ENCODE assay signal across 14 cellular contexts in genomic region chr7:30463400-30464145, GRCh38. TPM values are rescaled to one million over a fixed set of nuclear protein-coding genes. Genes with fewer than 3 reads are reported as not detected.
A peak's percentile ranks its signal among the peaks of the same experiment; 100 is the strongest.
DNase-seq lines count a peak whose midpoint lies in the region; ATAC-seq and TF ChIP-seq lines count a peak whose summit lies in the region.
"Had no signal": no experiment of that assay in that cellular context is flagged by ENCODE, and none has a peak within 500 bp of the region (broad histone marks: within the 10 kb centered on the region; RNA-seq: fewer than 3 reads in every experiment).

No MANE protein-coding gene starts in this region.

- DNase-seq in GM12864 (ENCODE audit: low read depth) (peak; percentile 18), glutamatergic neuron (no peak), DMS114 treated with DMSO at 0.1 percent for 48 hours (lab: John Stamatoyannopoulos, UW; ENCODE audit: unreplicated experiment) (no peak), NCI-H1105 (lab: John Stamatoyannopoulos, UW) (no peak)
- DNase-seq in activated T-cell treated with anti-CD3 and anti-CD28 coated beads, Interleukin-2, amount 50 U/mL, for 24 hours: no peak
- DNase-seq: activated naive CD4-positive, alpha-beta T cell treated with anti-CD3 and anti-CD28 coated beads for 36 hours; BE2C; effector CD8-positive, alpha-beta T cell; NCI-H1092 treated with DMSO at 0.1 percent for 48 hours; testis had no signal

- no peak for TF ChIP-seq CTCF in GM12864 (IDR thresholded peaks at IDR 0.05; ENCODE audit: low read depth, low read length, missing control alignments)
- no peak for TF ChIP-seq CTCF in glutamatergic neuron (IDR thresholded peaks at IDR 0.05; ENCODE audit: partially characterized antibody, unreplicated experiment)

- H3K27me3 Mint-ChIP-seq in glutamatergic neuron (ENCODE audit: unreplicated experiment): peaks cover 3% of the 10 kb centered on the region
- no peaks in the 10 kb centered on the region for H3K27me3 Mint-ChIP-seq in activated T-cell treated with anti-CD3 and anti-CD28 coated beads, Interleukin-2, amount 50 U/mL, for 24 hours

- H3K27ac Mint-ChIP-seq in glutamatergic neuron (ENCODE audit: unreplicated experiment): peak overlapping the region; percentile 48
- H3K27ac Mint-ChIP-seq in activated T-cell treated with anti-CD3 and anti-CD28 coated beads, Interleukin-2, amount 50 U/mL, for 24 hours: no peak overlapping the region
- H3K27ac Mint-ChIP-seq: activated naive CD4-positive, alpha-beta T cell treated with anti-CD3 and anti-CD28 coated beads for 36 hours; WTC11 had no signal

- H3K9me3 Mint-ChIP-seq in glutamatergic neuron (ENCODE audit: unreplicated experiment): peaks cover 4% of the 10 kb centered on the region
- H3K9me3 Mint-ChIP-seq in activated T-cell treated with anti-CD3 and anti-CD28 coated beads, Interleukin-2, amount 50 U/mL, for 24 hours: no peaks in the 10 kb centered on the region
- H3K9me3 Mint-ChIP-seq: activated naive CD4-positive, alpha-beta T cell treated with anti-CD3 and anti-CD28 coated beads for 36 hours; WTC11 had no signal

- ATAC-seq in GM19468 (IDR thresholded peaks at IDR 0.05; ENCODE audit: extremely low read depth, unreplicated experiment): peak; percentile 44
- ATAC-seq in HG03139 (IDR thresholded peaks at IDR 0.05; ENCODE audit: unreplicated experiment): peak; percentile 54
- no peak for ATAC-seq in HG03469 (IDR thresholded peaks at IDR 0.05; ENCODE audit: unreplicated experiment)
- ATAC-seq: WTC11 had no signal

- H3K4me1 Mint-ChIP-seq in glutamatergic neuron (ENCODE audit: low read depth, unreplicated experiment): peaks cover 35% of the 10 kb centered on the region
- H3K4me1 Mint-ChIP-seq in activated T-cell treated with anti-CD3 and anti-CD28 coated beads, Interleukin-2, amount 50 U/mL, for 24 hours (ENCODE audit: low read depth): peaks cover 21% of the 10 kb centered on the region

- peak overlapping the region; percentile 28 for H3K4me3 Mint-ChIP-seq in glutamatergic neuron (ENCODE audit: unreplicated experiment)
- no peak overlapping the region for H3K4me3 Mint-ChIP-seq in activated T-cell treated with anti-CD3 and anti-CD28 coated beads, Interleukin-2, amount 50 U/mL, for 24 hours
- H3K4me3 Mint-ChIP-seq: activated naive CD4-positive, alpha-beta T cell treated with anti-CD3 and anti-CD28 coated beads for 36 hours; WTC11 had no signal

- H3K36me3 Mint-ChIP-seq in glutamatergic neuron (ENCODE audit: unreplicated experiment): no peaks in the 10 kb centered on the region
- peaks cover 8% of the 10 kb centered on the region for H3K36me3 Mint-ChIP-seq in activated T-cell treated with anti-CD3 and anti-CD28 coated beads, Interleukin-2, amount 50 U/mL, for 24 hours (ENCODE audit: low read depth)
- H3K36me3 Mint-ChIP-seq: WTC11 had no signal

- no peak overlapping the region for H3K4me3 ChIP-seq in GM12864 (ENCODE audit: low read depth, low read length)
- H3K4me3 ChIP-seq: testis had no signal

RNA-seq across cellular contexts. Expression of gene NOD1, which starts 15.0 kb away (rescaled TPM):
- 9.3 TPM for total RNA-seq in glutamatergic neuron (ENCODE audit: unreplicated experiment)

RNA-seq across cellular contexts. Expression of gene GGCT, which starts 41.1 kb away (rescaled TPM):
- 25.0 TPM for total RNA-seq in glutamatergic neuron (ENCODE audit: unreplicated experiment)
